13 cellular contexts compared by ENCODE assay signal in genomic region chr21:16454371-16454770, GRCh38.
DNase-seq lines count a peak whose midpoint lies in the region; ATAC-seq, FAIRE-seq and TF ChIP-seq lines count a peak whose summit lies in the region.
"Had no signal": no experiment of that assay in that cellular context is flagged by ENCODE, and none has a peak within 500 bp of the region (broad histone marks: within the 10 kb centered on the region; RNA-seq: fewer than 3 reads in every experiment).

No MANE protein-coding gene starts in this region.

- POLR2A ChIA-PET in HepG2 (lab: Yijun Ruan, JAX) (no interaction called here), Caco-2 (lab: Charles Lee) (no interaction called here)

- no peak overlapping the region for H3K4me3 Mint-ChIP-seq in astrocyte (ENCODE audit: unreplicated experiment)
- H3K4me3 Mint-ChIP-seq in Caco-2 (ENCODE audit: unreplicated experiment), result no peak overlapping the region
- H3K4me3 Mint-ChIP-seq: activated CD8-positive, alpha-beta T cell treated with anti-CD3 and anti-CD28 coated beads for 36 hours; CD4-positive, alpha-beta T cell; stimulated activated naive B cell treated with anti-CD40 and anti-IgM and Interleukin-4, amounts not matched to agents 10 μg/mL and 1 μg/mL and 100 μg/mL, for 72 hours had no signal

- intact Hi-C loops in HepG2 (cut with micrococcal nuclease; ENCODE audit: unreplicated experiment) (no loop called here), heart right ventricle (cut with DNase I) (loop anchor here in 4 of 10 donors (10.0 kb wide), 4 partner anchors 80 to 590 kb away; no protein-coding TSS in a partner anchor), aorta (cut with DNase I) (no loop called here), Caco-2 (cut with micrococcal nuclease; ENCODE audit: unreplicated experiment) (loop anchor here (1.0 kb wide), 1 partner anchor 154 kb away; no protein-coding TSS in a partner anchor), uterus (cut with DNase I; ENCODE audit: low total_unique reads) (no loop called here)

- no TSS peak for BruUV-seq in HepG2 (replicated peaks; lab: Mats Ljungman, UMichigan)
- no TSS peak for BruUV-seq in Caco-2 (replicated peaks; lab: Mats Ljungman, UMichigan)

- TF ChIP-seq POLR2A in HepG2 (IDR thresholded peaks at IDR 0.05; ENCODE audit: insufficient read depth in 1 of 2, low read depth in 2 of 2, low read length in 2 of 2) (no peak), uterus (IDR thresholded peaks at IDR 0.05) (no peak)

- H3K79me2 ChIP-seq in HepG2 (ENCODE audit: insufficient read depth, low read length) (no peaks in the 10 kb centered on the region), astrocyte (ENCODE audit: insufficient read depth, low read length) (peaks cover 30% of the 10 kb centered on the region)

- no peaks in the 10 kb centered on the region for H3K9me3 Mint-ChIP-seq in astrocyte (ENCODE audit: unreplicated experiment)
- H3K9me3 Mint-ChIP-seq in Caco-2 (ENCODE audit: unreplicated experiment), result no peaks in the 10 kb centered on the region
- H3K9me3 Mint-ChIP-seq: CD4-positive, alpha-beta T cell; stimulated activated naive B cell treated with anti-CD40 and anti-IgM and Interleukin-4, amounts not matched to agents 10 μg/mL and 1 μg/mL and 100 μg/mL, for 72 hours had no signal

- FAIRE-seq in HepG2 (lab: Jason Lieb, UNC) (no peak), astrocyte (lab: Jason Lieb, UNC) (no peak)

- H3K27me3 Mint-ChIP-seq in astrocyte (ENCODE audit: low read depth, unreplicated experiment), result no peaks in the 10 kb centered on the region
- peaks cover 3% of the 10 kb centered on the region for H3K27me3 Mint-ChIP-seq in Caco-2 (ENCODE audit: insufficient read depth, unreplicated experiment)
- H3K27me3 Mint-ChIP-seq: activated CD8-positive, alpha-beta T cell treated with anti-CD3 and anti-CD28 coated beads for 36 hours; CD4-positive, alpha-beta T cell; stimulated activated naive B cell treated with anti-CD40 and anti-IgM and Interleukin-4, amounts not matched to agents 10 μg/mL and 1 μg/mL and 100 μg/mL, for 72 hours had no signal

- H3K4me3 ChIP-seq in liver (ENCODE audit: low read depth in 1 of 3, low read length in 3 of 3) (no peak overlapping the region), HepG2 (replicated peaks in 1 of 3; ENCODE audit: insufficient read depth in 1 of 3, low read depth in 2 of 3, low read length in 3 of 3) (no peak overlapping the region), astrocyte (ENCODE audit: insufficient read depth, low read depth, low read length) (no peak overlapping the region), heart right ventricle (no peak overlapping the region), aorta (ENCODE audit: low read length in 2 of 2) (no peak overlapping the region), Caco-2 (ENCODE audit: low read depth, low read length) (no peak overlapping the region), uterus (no peak overlapping the region)
- H3K4me3 ChIP-seq: skin epidermis had no signal

- H3K27me3 ChIP-seq in liver (ENCODE audit: control insufficient read depth in 4 of 4, insufficient read depth in 4 of 4, low read length in 3 of 4), result no peaks in the 10 kb centered on the region
- no peaks in the 10 kb centered on the region for H3K27me3 ChIP-seq in HepG2 (ENCODE audit: control insufficient read depth in 1 of 2, insufficient read depth in 2 of 2, low read length in 2 of 2)
- H3K27me3 ChIP-seq in astrocyte (ENCODE audit: insufficient read depth, low read length), result no peaks in the 10 kb centered on the region
- no peaks in the 10 kb centered on the region for H3K27me3 ChIP-seq in heart right ventricle
- no peaks in the 10 kb centered on the region for H3K27me3 ChIP-seq in aorta (ENCODE audit: control insufficient read depth in 1 of 2, insufficient read depth in 2 of 2, low read length in 1 of 2)
- no peaks in the 10 kb centered on the region for H3K27me3 ChIP-seq in Caco-2 (replicated peaks; ENCODE audit: control insufficient read depth, insufficient read depth, low read length)
- H3K27me3 ChIP-seq in uterus, result no peaks in the 10 kb centered on the region

- CTCF ChIA-PET in HepG2 (lab: Yijun Ruan, JAX; ENCODE audit: low intra/inter-chr PET ratio, low total read pairs) (no interaction called here), Caco-2 (lab: Charles Lee) (no interaction called here)

- ATAC-seq in HepG2 (no peak), heart right ventricle (peak; percentile 53 to 70 (median 68)), aorta (ENCODE audit: low FRiP score) (peak; percentile 60)
- ATAC-seq: activated CD8-positive, alpha-beta T cell treated with anti-CD3 and anti-CD28 coated beads for 36 hours; stimulated activated naive B cell treated with anti-CD40 and anti-IgM and Interleukin-4, amounts not matched to agents 10 μg/mL and 1 μg/mL and 100 μg/mL, for 72 hours had no signal

- in situ Hi-C loops in HepG2 (cut with HindIII; ENCODE audit: extremely low pct_ligation_motif_present, low pct_unique_long_range_greater_than_20kb), result no loop called here

- H3K9ac ChIP-seq in liver (ENCODE audit: low read depth in 1 of 2, low read length in 2 of 2) (no peak overlapping the region), HepG2 (ENCODE audit: insufficient read depth, low read depth, low read length) (no peak overlapping the region), astrocyte (ENCODE audit: low read length) (no peak overlapping the region)

- TF ChIP-seq EP300 in HepG2 (IDR thresholded peaks at IDR 0.05; ENCODE audit: low read depth in 2 of 2, low read length in 2 of 2), result no peak
- TF ChIP-seq EP300 in HepG2 (CRISPR knock-in tag; IDR thresholded peaks at IDR 0.05; ENCODE audit: borderline replicate concordance), result no peak

- no peaks in the 10 kb centered on the region for H3K4me1 Mint-ChIP-seq in astrocyte (ENCODE audit: low read depth, unreplicated experiment)
- H3K4me1 Mint-ChIP-seq in Caco-2 (ENCODE audit: low read depth, unreplicated experiment), result no peaks in the 10 kb centered on the region
- H3K4me1 Mint-ChIP-seq: stimulated activated naive B cell treated with anti-CD40 and anti-IgM and Interleukin-4, amounts not matched to agents 10 μg/mL and 1 μg/mL and 100 μg/mL, for 72 hours had no signal

- peaks cover 2 to 10% (median 7%) of the 10 kb centered on the region in 4 donors for H3K4me1 ChIP-seq in liver (ENCODE audit: control insufficient read depth in 4 of 4, insufficient read depth in 4 of 4, low read length in 3 of 4)
- H3K4me1 ChIP-seq in HepG2 (ENCODE audit: insufficient read depth, low read length), result no peaks in the 10 kb centered on the region
- no peaks in the 10 kb centered on the region for H3K4me1 ChIP-seq in astrocyte (ENCODE audit: insufficient read depth, low read length)
- H3K4me1 ChIP-seq in heart right ventricle, result peaks cover 3 to 83% (median 34%) of the 10 kb centered on the region in 9 donors
- H3K4me1 ChIP-seq in aorta (ENCODE audit: control insufficient read depth in 1 of 2, insufficient read depth in 2 of 2, low read length in 2 of 2), result peaks cover 0 to 3% of the 10 kb centered on the region in 2 donors
- no peaks in the 10 kb centered on the region for H3K4me1 ChIP-seq in Caco-2
- peaks cover 0 to 4% of the 10 kb centered on the region in 2 donors for H3K4me1 ChIP-seq in uterus

- H3K36me3 ChIP-seq in liver (ENCODE audit: control insufficient read depth in 4 of 4, insufficient read depth in 3 of 4, low read depth in 1 of 4, low read length in 3 of 4) (no peaks in the 10 kb centered on the region), HepG2 (replicated peaks in 1 of 2; ENCODE audit: control insufficient read depth in 1 of 2, insufficient read depth in 2 of 2, low read length in 2 of 2) (no peaks in the 10 kb centered on the region), astrocyte (ENCODE audit: insufficient read depth, low read length) (no peaks in the 10 kb centered on the region), heart right ventricle (no peaks in the 10 kb centered on the region), aorta (ENCODE audit: control insufficient read depth in 1 of 2, insufficient read depth in 2 of 2, low read length in 1 of 2) (no peaks in the 10 kb centered on the region), Caco-2 (ENCODE audit: control insufficient read depth, insufficient read depth, low read length) (no peaks in the 10 kb centered on the region), uterus (no peaks in the 10 kb centered on the region)

- H2AFZ ChIP-seq in HepG2 (ENCODE audit: low read length), result no peak overlapping the region
- no peak overlapping the region for H2AFZ ChIP-seq in astrocyte (ENCODE audit: low read depth, low read length)

- DNase-seq in HepG2 (ENCODE audit: low spot score), result no peak
- no peak for DNase-seq in astrocyte (ENCODE audit: low read depth)
- no peak for DNase-seq in heart right ventricle
- DNase-seq in aorta, result no peak
- no peak for DNase-seq in Caco-2
- no peak for DNase-seq in uterus
- DNase-seq in NCI-H748 treated with DMSO at 0.1 percent for 48 hours (lab: John Stamatoyannopoulos, UW), result no peak
- DNase-seq: activated CD8-positive, alpha-beta T cell treated with anti-CD3 and anti-CD28 coated beads for 36 hours; CD4-positive, alpha-beta T cell; islet precursor cell; stimulated activated naive B cell treated with anti-CD40 and anti-IgM and Interleukin-4, amounts not matched to agents 10 μg/mL and 1 μg/mL and 100 μg/mL, for 72 hours had no signal

- H3K27ac Mint-ChIP-seq in astrocyte (ENCODE audit: unreplicated experiment), result no peak overlapping the region
- H3K27ac Mint-ChIP-seq in Caco-2 (ENCODE audit: unreplicated experiment), result no peak overlapping the region
- H3K27ac Mint-ChIP-seq: activated CD8-positive, alpha-beta T cell treated with anti-CD3 and anti-CD28 coated beads for 36 hours; CD4-positive, alpha-beta T cell; stimulated activated naive B cell treated with anti-CD40 and anti-IgM and Interleukin-4, amounts not matched to agents 10 μg/mL and 1 μg/mL and 100 μg/mL, for 72 hours had no signal

- no peaks in the 10 kb centered on the region for H4K20me1 ChIP-seq in HepG2 (ENCODE audit: insufficient read depth, low read length)
- peaks cover 4% of the 10 kb centered on the region for H4K20me1 ChIP-seq in astrocyte (ENCODE audit: insufficient read depth, low read length)

- no peak overlapping the region for H3K27ac ChIP-seq in liver (ENCODE audit: low read depth in 1 of 2, low read length in 2 of 2)
- no peak overlapping the region for H3K27ac ChIP-seq in HepG2 (ENCODE audit: extremely low read length, insufficient read depth, low read length)
- no peak overlapping the region for H3K27ac ChIP-seq in astrocyte (ENCODE audit: low read depth, low read length)
- H3K27ac ChIP-seq in heart right ventricle, result peak overlapping the region in 2 of 10 donors; percentile 3
- H3K27ac ChIP-seq in aorta (ENCODE audit: low read depth in 1 of 2, low read length in 2 of 2), result no peak overlapping the region
- peak overlapping the region in 1 of 2 donors; percentile 22 for H3K27ac ChIP-seq in uterus
- H3K27ac ChIP-seq: skin epidermis had no signal

- H3K4me2 ChIP-seq in HepG2 (ENCODE audit: low read depth, low read length) (no peak overlapping the region), astrocyte (ENCODE audit: low read length) (no peak overlapping the region)

- TF ChIP-seq RAD21 in liver (IDR thresholded peaks at IDR 0.05) (peak; percentile 82 to 85), HepG2 (CRISPR knock-in tag; IDR thresholded peaks at IDR 0.05) (no peak)

- H3K9me3 ChIP-seq in liver (ENCODE audit: control insufficient read depth in 4 of 4, low read length in 3 of 4) (no peaks in the 10 kb centered on the region), HepG2 (ENCODE audit: low read length) (no peaks in the 10 kb centered on the region), astrocyte (ENCODE audit: insufficient read depth, low read depth, low read length) (no peaks in the 10 kb centered on the region), heart right ventricle (peaks cover 0 to 1% (median 0%) of the 10 kb centered on the region in 11 donors), aorta (ENCODE audit: control insufficient read depth, low read length) (no peaks in the 10 kb centered on the region), Caco-2 (no peaks in the 10 kb centered on the region), uterus (no peaks in the 10 kb centered on the region)

- TF ChIP-seq CTCF in liver (IDR thresholded peaks at IDR 0.05; ENCODE audit: low read depth, low read length, missing input control) (peak; percentile 43), HepG2 (CRISPR knock-in tag; IDR thresholded peaks at IDR 0.05) (no peak), astrocyte (IDR thresholded peaks at IDR 0.05; ENCODE audit: insufficient read depth, low read depth, low read length) (peak; percentile 38), heart right ventricle (IDR thresholded peaks at IDR 0.05) (peak in 6 of 9 donors; percentile 38 to 63 (median 48)), Caco-2 (IDR thresholded peaks at IDR 0.05; ENCODE audit: insufficient read depth in 1 of 2, low read depth in 1 of 2, low read length in 1 of 2, severe bottlenecking in 1 of 2, unreplicated experiment in 1 of 2) (peak in 1 of 2 experiments; percentile 13), uterus (IDR thresholded peaks at IDR 0.05) (peak in 1 of 4 experiments; percentile 14)

- no peaks in the 10 kb centered on the region for H3K36me3 Mint-ChIP-seq in astrocyte (ENCODE audit: low read depth, unreplicated experiment)
- H3K36me3 Mint-ChIP-seq in Caco-2 (ENCODE audit: insufficient read depth, unreplicated experiment), result no peaks in the 10 kb centered on the region
- H3K36me3 Mint-ChIP-seq: stimulated activated naive B cell treated with anti-CD40 and anti-IgM and Interleukin-4, amounts not matched to agents 10 μg/mL and 1 μg/mL and 100 μg/mL, for 72 hours had no signal
